ENCODE assay signal across 22 cellular contexts in genomic region chr10:110423650-110424049, GRCh38.
A peak's percentile ranks its signal among the peaks of the same experiment; 100 is the strongest.
DNase-seq lines count a peak whose midpoint lies in the region; ATAC-seq, FAIRE-seq and TF ChIP-seq lines count a peak whose summit lies in the region.
"Had no signal": no experiment of that assay in that cellular context is flagged by ENCODE, and none has a peak within 500 bp of the region (broad histone marks: within the 10 kb centered on the region; RNA-seq: fewer than 3 reads in every experiment).

No MANE protein-coding gene starts in this region.

- no peaks in the 10 kb centered on the region for H3K9me1 ChIP-seq in K562 (ENCODE audit: control insufficient read depth, insufficient read depth, low read length)

- DNase-seq in SK-N-SH (no peak), MV-4-11 (lab: John Stamatoyannopoulos, UW) (peak; percentile 72), K562 (ENCODE audit: extremely low read depth in 1 of 4, low spot score in 3 of 4) (no peak), mesenchymal stem cell (no peak), NCI-H2081 treated with DMSO at 0.1 percent for 48 hours (lab: John Stamatoyannopoulos, UW) (no peak)
- DNase-seq: 8988T; activated naive CD8-positive, alpha-beta T cell treated with anti-CD3 and anti-CD28 coated beads, Interleukin-2, amount 50 U/mL, for 24 hours; BE2C; colonic mucosa; islet precursor cell; KG1; mesendoderm; NCI-H1105; NCI-H510A treated with DMSO at 0.1 percent for 48 hours; SJCRH30; stimulated activated CD4-positive, alpha-beta T cell treated with anti-CD3 and anti-CD28 coated beads, Interleukin-4, amount 100 ng/mL, for 24 hours; uterus had no signal

- no TSS peak for BruUV-seq in K562 (replicated peaks; lab: Mats Ljungman, UMichigan)

- TF ChIP-seq POLR2A in K562 (conservative IDR thresholded peaks at IDR 0.05): no peak

- H2BK5ac ChIP-seq in mesenchymal stem cell (ENCODE audit: low read depth, low read length, poor library complexity, severe bottlenecking): no peak overlapping the region

- no peak overlapping the region for H3K14ac ChIP-seq in mesenchymal stem cell (ENCODE audit: low read length in 2 of 2)

- H2AFZ ChIP-seq in SK-N-SH (ENCODE audit: low read depth) (no peak overlapping the region), K562 (ENCODE audit: low read depth, low read length) (no peak overlapping the region), mesenchymal stem cell (ENCODE audit: low read depth, low read length) (no peak overlapping the region)

- no peaks in the 10 kb centered on the region for H3K79me1 ChIP-seq in mesenchymal stem cell (replicated peaks; ENCODE audit: low read length, poor library complexity, severe bottlenecking)

- H3K9me2 ChIP-seq in SK-N-SH: no peaks in the 10 kb centered on the region

- H3F3A ChIP-seq in SK-N-SH (replicated peaks; ENCODE audit: insufficient read depth): peaks cover 14% of the 10 kb centered on the region

- TF ChIP-seq EP300 in SK-N-SH (IDR thresholded peaks at IDR 0.05; ENCODE audit: borderline replicate concordance in 1 of 2, low read depth in 1 of 2, low read length in 1 of 2) (no peak), K562 (IDR thresholded peaks at IDR 0.05; ENCODE audit: low read length) (no peak)

- POLR2A ChIA-PET in SK-N-SH (lab: Yijun Ruan, JAX): no interaction called here
- POLR2A ChIA-PET in K562 (lab: Yijun Ruan, JAX): no interaction called here

- no peak overlapping the region for H2BK120ac ChIP-seq in mesenchymal stem cell (ENCODE audit: low read depth, low read length)

- ATAC-seq in SK-N-SH treated with all-trans-retinoic acid at 6 μM for 48 hours (no peak), K562 (no peak), GM18873 (IDR thresholded peaks at IDR 0.05; ENCODE audit: low FRiP score, unreplicated experiment) (no peak), GM18502 (IDR thresholded peaks at IDR 0.05; ENCODE audit: poor library complexity, unreplicated experiment) (no peak)
- ATAC-seq: activated naive CD8-positive, alpha-beta T cell treated with anti-CD3 and anti-CD28 coated beads, Interleukin-2, amount 50 U/mL, for 24 hours; activated T-helper 17 cell treated with anti-CD3 and anti-CD28 coated beads, Interleukin-2, amount 50 U/mL, for 72 hours had no signal

- H2AK5ac ChIP-seq in mesenchymal stem cell (ENCODE audit: low read length, severe bottlenecking): peak overlapping the region; percentile 53

- TF ChIP-seq CTCF in SK-N-SH (IDR thresholded peaks at IDR 0.05) (no peak), K562 (IDR thresholded peaks at IDR 0.05 in 2 of 3, conservative IDR thresholded peaks at IDR 0.05 in 1 of 3; ENCODE audit: insufficient read depth in 2 of 3, low read depth in 1 of 3, low read length in 3 of 3) (no peak)

- CTCF ChIA-PET in SK-N-SH (lab: Yijun Ruan, JAX): no interaction called here
- CTCF ChIA-PET in K562 (lab: Yijun Ruan, JAX; ENCODE audit: low intra/inter-chr PET ratio): no interaction called here

- no peak overlapping the region for H4K8ac ChIP-seq in mesenchymal stem cell (ENCODE audit: low read length)

- peak overlapping the region in 1 of 2 experiments; percentile 21 for H2BK12ac ChIP-seq in mesenchymal stem cell (ENCODE audit: low read length in 2 of 2)

- 100% methylated on average over 6 of the region's 6 CpGs for WGBS in SK-N-SH (ENCODE audit: low lambda C conversion rate)
- WGBS in K562 (ENCODE audit: insufficient coverage, low coverage, missing lambda C conversion rate): 70% methylated on average over 5 of the region's 6 CpGs
- WGBS in mesenchymal stem cell: 99% methylated on average over 5 of the region's 6 CpGs

- H3K4me1 ChIP-seq in SK-N-SH (ENCODE audit: control insufficient read depth in 1 of 2, insufficient read depth in 2 of 2, low read depth in 1 of 2, low read length in 1 of 2) (peaks cover 5 to 17% of the 10 kb centered on the region in 2 experiments; a peak in 2 of 4 replicates), K562 (replicated peaks in 1 of 2; ENCODE audit: control insufficient read depth in 2 of 2, insufficient read depth in 2 of 2, low read length in 2 of 2) (peaks cover 0 to 24% of the 10 kb centered on the region in 2 experiments; a peak in 4 of 5 replicates), mesenchymal stem cell (ENCODE audit: control insufficient read depth, insufficient read depth, low read depth, low read length) (peaks cover 22% of the 10 kb centered on the region)
- H3K4me1 ChIP-seq: colonic mucosa, prostate gland, uterus had no signal

- no peak for TF ChIP-seq RAD21 in SK-N-SH (IDR thresholded peaks at IDR 0.05; ENCODE audit: low read length)
- no peak for TF ChIP-seq RAD21 in K562 (CRISPR knock-in tag; conservative IDR thresholded peaks at IDR 0.05 in 1 of 2, IDR thresholded peaks at IDR 0.05 in 1 of 2)

- H3K9ac ChIP-seq in SK-N-SH (no peak overlapping the region), K562 (ENCODE audit: insufficient read depth in 1 of 2, low read depth in 2 of 2, low read length in 2 of 2) (no peak overlapping the region), mesenchymal stem cell (ENCODE audit: low read length) (no peak overlapping the region)

- H3K9me3 ChIP-seq in SK-N-SH (no peaks in the 10 kb centered on the region), K562 (replicated peaks; ENCODE audit: control insufficient read depth, insufficient read depth, low read depth, low read length) (no peaks in the 10 kb centered on the region), mesenchymal stem cell (ENCODE audit: control insufficient read depth, low read length) (no peaks in the 10 kb centered on the region)
- H3K9me3 ChIP-seq: BE2C, colonic mucosa, prostate gland, SJCRH30, uterus had no signal

- H3K4me3 ChIP-seq in SK-N-SH (ENCODE audit: low read depth in 2 of 2, low read length in 1 of 2): no peak overlapping the region
- no peak overlapping the region for H3K4me3 ChIP-seq in K562
- H3K4me3 ChIP-seq in mesenchymal stem cell (ENCODE audit: insufficient read depth in 1 of 2, low read depth in 1 of 2, low read length in 2 of 2): no peak overlapping the region
- H3K4me3 ChIP-seq: colonic mucosa, prostate gland, SJCRH30, uterus had no signal

- no peak overlapping the region for H3K4ac ChIP-seq in mesenchymal stem cell (ENCODE audit: low read depth in 1 of 2, low read length in 2 of 2)

- no peaks in the 10 kb centered on the region for H3K36me3 ChIP-seq in SK-N-SH (replicated peaks in 1 of 2; ENCODE audit: control insufficient read depth in 1 of 2, insufficient read depth in 2 of 2, low read length in 1 of 2)
- H3K36me3 ChIP-seq in K562 (ENCODE audit: control insufficient read depth, insufficient read depth, low read length): no peaks in the 10 kb centered on the region
- H3K36me3 ChIP-seq in mesenchymal stem cell (ENCODE audit: control insufficient read depth in 1 of 2, insufficient read depth in 2 of 2, low read depth in 1 of 2, low read length in 2 of 2): no peaks in the 10 kb centered on the region
- H3K36me3 ChIP-seq: BE2C, colonic mucosa, prostate gland, SJCRH30, uterus had no signal

- H3K27me3 ChIP-seq in SK-N-SH (ENCODE audit: insufficient read depth) (no peaks in the 10 kb centered on the region), K562 (ENCODE audit: control insufficient read depth in 2 of 2, insufficient read depth in 2 of 2, low read length in 2 of 2) (no peaks in the 10 kb centered on the region), mesenchymal stem cell (ENCODE audit: control insufficient read depth in 1 of 2, insufficient read depth in 1 of 2, low read length in 2 of 2) (no peaks in the 10 kb centered on the region)
- H3K27me3 ChIP-seq: BE2C, colonic mucosa, SJCRH30, uterus had no signal

- FAIRE-seq in K562 (lab: Jason Lieb, UNC): no peak

- H3K79me2 ChIP-seq in SK-N-SH (ENCODE audit: insufficient read depth) (no peaks in the 10 kb centered on the region), K562 (ENCODE audit: control insufficient read depth, insufficient read depth, low read length) (no peaks in the 10 kb centered on the region)

- H2BK15ac ChIP-seq in mesenchymal stem cell (ENCODE audit: low read depth, poor library complexity, severe bottlenecking): no peak overlapping the region

- intact Hi-C loops in K562 (cut with micrococcal nuclease): no loop called here

- no peak overlapping the region for H3K27ac ChIP-seq in SK-N-SH (ENCODE audit: low read depth in 2 of 2, low read length in 1 of 2)
- H3K27ac ChIP-seq in K562 (ENCODE audit: extremely low read depth, low read depth, low read length): no peak overlapping the region
- H3K27ac ChIP-seq in mesenchymal stem cell (ENCODE audit: low read length, poor library complexity, severe bottlenecking): no peak overlapping the region
- H3K27ac ChIP-seq: colonic mucosa, prostate gland, SJCRH30, uterus had no signal

- no peak overlapping the region for H3K18ac ChIP-seq in mesenchymal stem cell (ENCODE audit: low read depth in 1 of 2, low read length in 2 of 2)

- in situ Hi-C loops in K562 (cut with MboI): no loop called here

- H4K91ac ChIP-seq in mesenchymal stem cell (ENCODE audit: low read length): no peak overlapping the region

- no peak overlapping the region for H3K23ac ChIP-seq in mesenchymal stem cell (ENCODE audit: low read length in 2 of 2)

- H3K4me2 ChIP-seq in SK-N-SH: no peak overlapping the region
- no peak overlapping the region for H3K4me2 ChIP-seq in K562 (ENCODE audit: insufficient read depth, low read length)
- no peak overlapping the region for H3K4me2 ChIP-seq in mesenchymal stem cell (ENCODE audit: low read length, poor library complexity, severe bottlenecking)

- H4K20me1 ChIP-seq in SK-N-SH (ENCODE audit: insufficient read depth): no peaks in the 10 kb centered on the region
- no peaks in the 10 kb centered on the region for H4K20me1 ChIP-seq in K562 (replicated peaks; ENCODE audit: control insufficient read depth, insufficient read depth, low read length)

TF ChIP-seq in SK-N-SH, 30 proteins besides CTCF, POLR2A, EP300 and RAD21 (continues in another document):
- no peak for TF ChIP-seq MEF2A (IDR thresholded peaks at IDR 0.05; ENCODE audit: borderline replicate concordance, low read depth)

TF ChIP-seq in SK-N-SH treated with all-trans-retinoic acid at 6 μM for 48 hours, 23 proteins besides CTCF, POLR2A, EP300 and RAD21:
- TF ChIP-seq TOX (CRISPR knock-in tag; IDR thresholded peaks at IDR 0.05; ENCODE audit: borderline replicate concordance) (no peak), ISL1 (CRISPR knock-in tag; IDR thresholded peaks at IDR 0.05) (no peak)

TF ChIP-seq in K562, 482 proteins besides CTCF, POLR2A, EP300 and RAD21:
- TF ChIP-seq NFIC (IDR thresholded peaks at IDR 0.05) (peak; percentile 84), SRSF3 (IDR thresholded peaks at IDR 0.05; ENCODE audit: insufficient read depth, low read length) (no peak), NFIX (CRISPR knock-in tag; IDR thresholded peaks at IDR 0.05; ENCODE audit: low read depth) (peak; percentile 59; the same call in 1 of the 2 replicates)

Comparison
In these comparisons a context has a peak if more than half of its experiments do, and no peak if none do; other contexts are left out.
1. Of the 27 proteins assayed by ChIP-seq in both K562 and SK-N-SH: peak only in K562: none; only in SK-N-SH: none; in both: NFIC; in neither: 26.